Comparison of ENCODE assay signal across 8 cellular contexts in the genomic region with DNA sequence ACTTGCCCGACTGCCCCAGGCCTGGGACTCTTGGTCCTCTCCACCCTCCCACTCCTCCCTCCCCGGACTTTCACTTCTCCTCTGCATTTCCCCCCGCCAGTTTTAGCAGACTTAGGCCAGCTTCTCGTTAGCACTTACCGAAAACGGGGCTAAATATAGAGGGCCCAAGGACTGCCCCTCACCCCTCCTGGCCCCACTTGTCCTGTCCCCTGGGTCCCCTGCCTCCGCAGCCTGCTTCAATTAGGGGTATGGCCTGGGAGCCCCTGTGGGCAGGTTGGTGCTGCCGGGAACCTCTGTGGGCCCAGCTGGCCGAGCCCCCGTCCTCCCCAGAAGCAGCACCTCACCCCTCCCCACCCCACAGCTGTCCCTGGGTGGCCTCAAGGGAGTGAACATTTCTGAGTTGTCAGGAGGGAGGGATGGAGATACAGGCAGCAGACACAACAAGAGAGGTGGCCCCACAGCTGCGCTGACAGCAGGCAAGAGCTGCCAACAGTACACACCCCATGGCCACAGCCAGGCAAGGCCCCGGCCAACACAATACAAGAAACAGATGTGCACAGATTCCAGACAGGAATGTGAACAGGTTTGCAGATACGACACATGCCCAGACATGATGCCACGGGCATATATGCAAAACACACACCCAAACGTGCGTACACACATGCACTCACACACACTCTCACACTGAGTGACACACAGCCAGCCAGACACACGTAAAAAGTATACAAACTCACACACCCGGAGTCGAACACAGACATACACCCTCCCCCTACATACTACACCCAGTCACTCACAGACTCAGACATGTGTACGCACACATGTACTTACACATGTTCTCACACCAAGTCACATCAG. TPM values are rescaled to one million over a fixed set of nuclear protein-coding genes. Genes with fewer than 3 reads are reported as not detected.
DNase-seq lines count a peak whose midpoint lies in the region; ATAC-seq and TF ChIP-seq lines count a peak whose summit lies in the region.

No MANE protein-coding gene starts in this region.

- H3K36me3 Mint-ChIP-seq in activated naive CD4-positive, alpha-beta T cell treated with anti-CD3 and anti-CD28 coated beads, Interleukin-2, amount 10 ng/mL, durations not matched to agents 7 days and 5 days, result peaks cover 4% of the 10 kb centered on the region

- peak; percentile 43 for ATAC-seq in HG02970 (IDR thresholded peaks at IDR 0.05; ENCODE audit: low FRiP score, unreplicated experiment)

- peak overlapping the region; percentile 2 for H3K4me3 Mint-ChIP-seq in activated naive CD4-positive, alpha-beta T cell treated with anti-CD3 and anti-CD28 coated beads, Interleukin-2, amount 10 ng/mL, durations not matched to agents 7 days and 5 days

- H3K79me2 ChIP-seq in SK-N-SH (ENCODE audit: insufficient read depth) (no peaks in the 10 kb centered on the region), hepatocyte (no peaks in the 10 kb centered on the region)

- in situ Hi-C loops in ACHN (cut with HindIII; ENCODE audit: low pct_ligation_motif_present, low pct_unique_long_range_greater_than_20kb, low sequenced_read_pairs), result no loop called here

- H3K9me2 ChIP-seq in SK-N-SH (no peaks in the 10 kb centered on the region), hepatocyte (replicated peaks; ENCODE audit: insufficient read depth) (no peaks in the 10 kb centered on the region)

- no peaks in the 10 kb centered on the region for H3K9me3 Mint-ChIP-seq in activated naive CD4-positive, alpha-beta T cell treated with anti-CD3 and anti-CD28 coated beads, Interleukin-2, amount 10 ng/mL, durations not matched to agents 7 days and 5 days

- no peaks in the 10 kb centered on the region for H4K20me1 ChIP-seq in SK-N-SH (ENCODE audit: insufficient read depth)
- H4K20me1 ChIP-seq in hepatocyte (ENCODE audit: insufficient read depth, poor library complexity, severe bottlenecking), result no peaks in the 10 kb centered on the region

- H3K36me3 ChIP-seq in SK-N-SH (replicated peaks in 1 of 2; ENCODE audit: control insufficient read depth in 1 of 2, insufficient read depth in 2 of 2, low read length in 1 of 2) (no peaks in the 10 kb centered on the region), hepatocyte (replicated peaks; ENCODE audit: insufficient read depth, low read depth) (no peaks in the 10 kb centered on the region)

- no peaks in the 10 kb centered on the region for H3K27me3 Mint-ChIP-seq in activated naive CD4-positive, alpha-beta T cell treated with anti-CD3 and anti-CD28 coated beads, Interleukin-2, amount 10 ng/mL, durations not matched to agents 7 days and 5 days

- 61% methylated on average over 17 of the region's 20 CpGs for WGBS in SK-N-SH (ENCODE audit: low lambda C conversion rate)
- WGBS in hepatocyte (ENCODE audit: low lambda C conversion rate, missing lambda C conversion rate), result 52% methylated on average over 19 of the region's 20 CpGs

- H3K4me1 Mint-ChIP-seq in activated naive CD4-positive, alpha-beta T cell treated with anti-CD3 and anti-CD28 coated beads, Interleukin-2, amount 10 ng/mL, durations not matched to agents 7 days and 5 days, result peaks cover 52% of the 10 kb centered on the region

- H3K4me2 ChIP-seq in SK-N-SH (peak overlapping the region; percentile 19; the same call in 1 of the 2 replicates), hepatocyte (peak overlapping the region; percentile 41)

- H2AFZ ChIP-seq in SK-N-SH (ENCODE audit: low read depth) (no peak overlapping the region), hepatocyte (no peak overlapping the region)

- CTCF ChIA-PET in activated naive CD4-positive, alpha-beta T cell treated with anti-CD3 and anti-CD28 coated beads, Interleukin-2, amount 10 ng/mL, durations not matched to agents 7 days and 5 days (lab: Charles Lee), result interaction anchor here (0.8 kb wide), 1 partner anchor 21 kb away, joined by 3 read pairs; no protein-coding TSS in a partner anchor
- CTCF ChIA-PET in SK-N-SH (lab: Yijun Ruan, JAX), result interaction anchor here (1.1 to 2.4 kb wide), 5 partner anchors 14 to 55 kb away, joined by 3 to 24 read pairs (median 7); no protein-coding TSS in a partner anchor

- TF ChIP-seq EP300 in SK-N-SH (IDR thresholded peaks at IDR 0.05; ENCODE audit: borderline replicate concordance in 1 of 2, low read depth in 1 of 2, low read length in 1 of 2), result peak in 1 of 2 experiments; percentile 61; a peak in 2 of 4 replicates

- no peaks in the 10 kb centered on the region for H3F3A ChIP-seq in SK-N-SH (replicated peaks; ENCODE audit: insufficient read depth)

- TF ChIP-seq CTCF in SK-N-SH (IDR thresholded peaks at IDR 0.05), result no peak
- no peak for TF ChIP-seq CTCF in hepatocyte (IDR thresholded peaks at IDR 0.05; ENCODE audit: poor library complexity)

- DNase-seq in activated naive CD4-positive, alpha-beta T cell treated with anti-CD3 and anti-CD28 coated beads, Interleukin-2, amount 10 ng/mL, durations not matched to agents 7 days and 5 days, result no peak
- no peak for DNase-seq in activated naive CD4-positive, alpha-beta T cell treated with anti-CD3 and anti-CD28 coated beads, Interleukin-2, amount 50 U/mL, for 16 hours
- peak; percentile 84 for DNase-seq in SK-N-SH
- DNase-seq in hepatocyte (ENCODE audit: low spot score), result no peak
- DNase-seq in NCI-H1417 (lab: John Stamatoyannopoulos, UW), result no peak
- no peak for DNase-seq in ACHN
- DNase-seq in iPS-NIHi11 (ENCODE audit: low spot score), result no peak

- H3K27me3 ChIP-seq in SK-N-SH (ENCODE audit: insufficient read depth) (no peaks in the 10 kb centered on the region), hepatocyte (peaks cover 24% of the 10 kb centered on the region)

- POLR2A ChIA-PET in SK-N-SH (lab: Yijun Ruan, JAX), result no interaction called here

- no peak overlapping the region for H3K4me3 ChIP-seq in SK-N-SH (ENCODE audit: low read depth in 2 of 2, low read length in 1 of 2)
- no peak overlapping the region for H3K4me3 ChIP-seq in hepatocyte

- peak overlapping the region; percentile 68 for H3K27ac Mint-ChIP-seq in activated naive CD4-positive, alpha-beta T cell treated with anti-CD3 and anti-CD28 coated beads, Interleukin-2, amount 10 ng/mL, durations not matched to agents 7 days and 5 days

- TF ChIP-seq RAD21 in SK-N-SH (IDR thresholded peaks at IDR 0.05; ENCODE audit: low read length), result peak; percentile 1; the same call in 1 of the 2 replicates

- no peak overlapping the region for H3K9ac ChIP-seq in SK-N-SH

- no peaks in the 10 kb centered on the region for H3K9me3 ChIP-seq in SK-N-SH
- no peaks in the 10 kb centered on the region for H3K9me3 ChIP-seq in hepatocyte (ENCODE audit: low read depth)

- H3K4me1 ChIP-seq in SK-N-SH (ENCODE audit: control insufficient read depth in 1 of 2, insufficient read depth in 2 of 2, low read depth in 1 of 2, low read length in 1 of 2) (peaks cover 3 to 22% of the 10 kb centered on the region in 2 experiments; a peak in 2 of 4 replicates), hepatocyte (ENCODE audit: insufficient read depth) (peaks cover 10% of the 10 kb centered on the region)

- H3K27ac ChIP-seq in SK-N-SH (ENCODE audit: low read depth in 2 of 2, low read length in 1 of 2) (peak overlapping the region in 1 of 2 experiments; percentile 62; a peak in 2 of 4 replicates), hepatocyte (no peak overlapping the region)

TF ChIP-seq in SK-N-SH, 30 proteins besides CTCF, POLR2A, EP300 and RAD21 (continues in another document):
- TF ChIP-seq FOXJ3 (CRISPR knock-in tag; IDR thresholded peaks at IDR 0.05), result peak; percentile 53; the same call in 1 of the 2 replicates
- TF ChIP-seq, protein P1, sequence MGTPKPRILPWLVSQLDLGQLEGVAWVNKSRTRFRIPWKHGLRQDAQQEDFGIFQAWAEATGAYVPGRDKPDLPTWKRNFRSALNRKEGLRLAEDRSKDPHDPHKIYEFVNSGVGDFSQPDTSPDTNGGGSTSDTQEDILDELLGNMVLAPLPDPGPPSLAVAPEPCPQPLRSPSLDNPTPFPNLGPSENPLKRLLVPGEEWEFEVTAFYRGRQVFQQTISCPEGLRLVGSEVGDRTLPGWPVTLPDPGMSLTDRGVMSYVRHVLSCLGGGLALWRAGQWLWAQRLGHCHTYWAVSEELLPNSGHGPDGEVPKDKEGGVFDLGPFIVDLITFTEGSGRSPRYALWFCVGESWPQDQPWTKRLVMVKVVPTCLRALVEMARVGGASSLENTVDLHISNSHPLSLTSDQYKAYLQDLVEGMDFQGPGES (IDR thresholded peaks at IDR 0.05; ENCODE audit: low read depth, low read length), result no peak
- peak; percentile 62; the same call in 1 of the 2 replicates for TF ChIP-seq TCF12 (IDR thresholded peaks at IDR 0.05)
- no peak for TF ChIP-seq FOXM1 (IDR thresholded peaks at IDR 0.05; ENCODE audit: low read depth)
- TF ChIP-seq, protein P2, sequence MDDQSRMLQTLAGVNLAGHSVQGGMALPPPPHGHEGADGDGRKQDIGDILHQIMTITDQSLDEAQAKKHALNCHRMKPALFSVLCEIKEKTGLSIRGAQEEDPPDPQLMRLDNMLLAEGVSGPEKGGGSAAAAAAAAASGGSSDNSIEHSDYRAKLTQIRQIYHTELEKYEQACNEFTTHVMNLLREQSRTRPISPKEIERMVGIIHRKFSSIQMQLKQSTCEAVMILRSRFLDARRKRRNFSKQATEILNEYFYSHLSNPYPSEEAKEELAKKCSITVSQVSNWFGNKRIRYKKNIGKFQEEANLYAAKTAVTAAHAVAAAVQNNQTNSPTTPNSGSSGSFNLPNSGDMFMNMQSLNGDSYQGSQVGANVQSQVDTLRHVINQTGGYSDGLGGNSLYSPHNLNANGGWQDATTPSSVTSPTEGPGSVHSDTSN (IDR thresholded peaks at IDR 0.05), result no peak
- TF ChIP-seq YY1 (IDR thresholded peaks at IDR 0.05; ENCODE audit: low read depth), result no peak
- no peak for TF ChIP-seq FOSL2 (IDR thresholded peaks at IDR 0.05; ENCODE audit: borderline replicate concordance, low read depth)
- no peak for TF ChIP-seq RFX5 (IDR thresholded peaks at IDR 0.05; ENCODE audit: low read length)
- no peak for TF ChIP-seq TAF1 (IDR thresholded peaks at IDR 0.05; ENCODE audit: borderline replicate concordance, low read depth, low read length)
- TF ChIP-seq MEF2A (IDR thresholded peaks at IDR 0.05; ENCODE audit: borderline replicate concordance, low read depth), result no peak
- peak; percentile 52 for TF ChIP-seq CHD2 (IDR thresholded peaks at IDR 0.05; ENCODE audit: low read length, partially characterized antibody)

RNA-seq across cellular contexts. Expression of gene POU2F2, which starts 2.6 kb away (rescaled TPM):
- polyA plus RNA-seq in SK-N-SH (2012; rRNA removed), result 0.15 and 0.49 TPM in 2 replicates
- polyA plus RNA-seq in SK-N-SH (2012; cell fraction: cytosol; rRNA removed), result 0.18 and 0.29 TPM in 2 replicates
- polyA plus RNA-seq in SK-N-SH (2012; cell fraction: nucleus; rRNA removed), result 0.89 and 0.94 TPM in 2 replicates
- 0.16 TPM in 1 of 2 replicates, not detected in the other for total RNA-seq in hepatocyte
- 0.15 and 0.52 TPM in 2 replicates for polyA plus RNA-seq in hepatocyte

RNA-seq across cellular contexts. Expression of gene ZNF574, which starts 53.7 kb away (rescaled TPM):
- 6.9 and 8.5 TPM in 2 replicates for polyA plus RNA-seq in SK-N-SH (2012; rRNA removed)
- polyA plus RNA-seq in SK-N-SH (2012; cell fraction: cytosol; rRNA removed), result 2.4 and 4.9 TPM in 2 replicates
- 6.9 and 7.4 TPM in 2 replicates for polyA plus RNA-seq in SK-N-SH (2012; cell fraction: nucleus; rRNA removed)
- 10.7 and 11.8 TPM in 2 replicates for total RNA-seq in hepatocyte
- polyA plus RNA-seq in hepatocyte, result 13.3 and 13.6 TPM in 2 replicates

RNA-seq across cellular contexts. Expression of gene GRIK5, which starts 59.6 kb away (rescaled TPM):
- polyA plus RNA-seq in SK-N-SH (2012; rRNA removed) (0.71 and 2.4 TPM in 2 replicates), hepatocyte (0.34 and 0.50 TPM in 2 replicates)
- 0.85 and 1.7 TPM in 2 replicates for polyA plus RNA-seq in SK-N-SH (2012; cell fraction: cytosol; rRNA removed)
- 3.7 and 4.4 TPM in 2 replicates for polyA plus RNA-seq in SK-N-SH (2012; cell fraction: nucleus; rRNA removed)
- total RNA-seq in hepatocyte, result 0.60 and 0.92 TPM in 2 replicates
